Comparison of ENCODE assay signal across 29 cellular contexts in the genomic region with DNA sequence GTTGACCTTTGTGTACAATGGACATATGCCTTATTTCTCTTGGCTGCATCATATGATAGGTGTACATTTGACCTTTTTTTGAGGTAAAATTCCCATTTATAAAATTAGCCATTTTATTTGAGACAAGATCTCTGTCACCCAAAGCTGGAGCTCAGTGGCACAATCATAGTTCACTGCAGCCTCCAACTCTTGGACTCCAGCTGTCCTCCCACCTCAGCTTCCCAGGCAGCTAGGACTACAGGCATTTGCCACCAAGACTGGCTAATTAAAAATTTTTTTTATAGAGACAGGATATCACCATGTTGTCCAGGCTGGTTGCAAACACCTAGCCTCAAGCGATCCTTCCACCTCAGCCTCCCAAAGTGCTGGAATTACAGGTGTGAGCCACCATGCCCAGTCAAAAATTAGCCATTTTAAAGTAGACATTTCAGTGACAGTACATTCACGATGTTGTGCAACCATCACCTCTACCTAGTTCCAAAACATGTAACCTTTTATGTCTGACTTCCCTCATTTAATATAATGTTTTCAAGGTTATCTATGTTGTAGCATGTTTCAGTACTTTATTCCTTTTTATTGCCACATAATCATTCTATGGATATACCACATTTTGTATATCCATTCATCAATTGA.
"Had no signal": no experiment of that assay in that cellular context is flagged by ENCODE, and none has a peak within 500 bp of the region (broad histone marks: within the 10 kb centered on the region; RNA-seq: fewer than 3 reads in every experiment).

No MANE protein-coding gene starts in this region.

- H3K27ac ChIP-seq: brain microvascular endothelial cell, coronary artery, dorsolateral prefrontal cortex, VCaP had no signal

- H3K4me3 Mint-ChIP-seq: activated CD4-positive, alpha-beta memory T cell treated with anti-CD3 and anti-CD28 coated beads for 36 hours; activated CD8-positive, alpha-beta memory T cell treated with anti-CD3 and anti-CD28 coated beads, Interleukin-2, amount 10 ng/mL, durations not matched to agents 7 days and 5 days; activated CD8-positive, alpha-beta T cell treated with anti-CD3 and anti-CD28 coated beads, Interleukin-2, amount 10 ng/mL, durations not matched to agents 7 days and 5 days; activated naive CD4-positive, alpha-beta T cell treated with anti-CD3 and anti-CD28 coated beads for 36 hours; activated naive CD8-positive, alpha-beta T cell; activated T-helper 1 cell treated with anti-CD3 and anti-CD28 coated beads, Interleukin-12 subunit alpha, Interleukin-12 subunit beta, Interleukin-2, Interleukin-4 antibody, amounts not matched to agents 30 ng/mL and 10 ng/mL and 1 ng/mL, durations not matched to agents 14 hours and 24 hours and 36 hours; central memory CD8-positive, alpha-beta T cell; dendritic cell treated with granulocyte-macrophage colony-stimulating factor and Interleukin-4, amounts not matched to agents 40 ng/mL and 50 ng/mL, for 4 days; endodermal cell; WTC11 had no signal

- H3K27ac Mint-ChIP-seq: activated CD4-positive, alpha-beta memory T cell treated with anti-CD3 and anti-CD28 coated beads for 36 hours; activated CD8-positive, alpha-beta memory T cell treated with anti-CD3 and anti-CD28 coated beads, Interleukin-2, amount 10 ng/mL, durations not matched to agents 7 days and 5 days; activated CD8-positive, alpha-beta T cell treated with anti-CD3 and anti-CD28 coated beads, Interleukin-2, amount 10 ng/mL, durations not matched to agents 7 days and 5 days; activated naive CD4-positive, alpha-beta T cell treated with anti-CD3 and anti-CD28 coated beads for 36 hours; activated naive CD8-positive, alpha-beta T cell; activated T-helper 1 cell treated with anti-CD3 and anti-CD28 coated beads, Interleukin-12 subunit alpha, Interleukin-12 subunit beta, Interleukin-2, Interleukin-4 antibody, amounts not matched to agents 30 ng/mL and 10 ng/mL and 1 ng/mL, durations not matched to agents 14 hours and 24 hours and 36 hours; activated T-helper 2 cell treated with anti-CD3 and anti-CD28 coated beads, Interferon-gamma antibody, Interleukin-2, Interleukin-4, amounts not matched to agents 10 μg/mL and 5 μg/mL and 100 μg/mL, durations not matched to agents 14 hours and 24 hours and 36 hours; dendritic cell treated with granulocyte-macrophage colony-stimulating factor and Interleukin-4, amounts not matched to agents 40 ng/mL and 50 ng/mL, for 4 days; endodermal cell; WTC11 had no signal

- H3K36me3 ChIP-seq: brain microvascular endothelial cell had no signal

- H3K4me3 ChIP-seq: coronary artery, dorsolateral prefrontal cortex had no signal

- ATAC-seq: activated CD8-positive, alpha-beta memory T cell treated with anti-CD3 and anti-CD28 coated beads, Interleukin-2, amount 10 ng/mL, durations not matched to agents 7 days and 5 days; activated CD8-positive, alpha-beta T cell treated with anti-CD3 and anti-CD28 coated beads, Interleukin-2, amount 10 ng/mL, durations not matched to agents 7 days and 5 days; esophagus mucosa; WTC11 had no signal

- H3K27me3 ChIP-seq: brain microvascular endothelial cell, dorsolateral prefrontal cortex had no signal

- H3K27me3 Mint-ChIP-seq: activated CD4-positive, alpha-beta memory T cell treated with anti-CD3 and anti-CD28 coated beads for 36 hours; activated CD8-positive, alpha-beta memory T cell treated with anti-CD3 and anti-CD28 coated beads, Interleukin-2, amount 10 ng/mL, durations not matched to agents 7 days and 5 days; activated naive CD8-positive, alpha-beta T cell; central memory CD8-positive, alpha-beta T cell; dendritic cell treated with granulocyte-macrophage colony-stimulating factor and Interleukin-4, amounts not matched to agents 40 ng/mL and 50 ng/mL, for 4 days had no signal

- DNase-seq: activated CD4-positive, alpha-beta memory T cell treated with anti-CD3 and anti-CD28 coated beads for 36 hours; activated CD4-positive, alpha-beta T cell treated with anti-CD3 and anti-CD28 coated beads for 1 hour; activated CD4-positive, alpha-beta T cell treated with anti-CD3 and anti-CD28 coated beads for 4 hours; activated CD4-positive, alpha-beta T cell treated with anti-CD3 and anti-CD28 coated beads, Interleukin-2, amount 50 U/mL, for 1 hour; activated CD8-positive, alpha-beta memory T cell treated with anti-CD3 and anti-CD28 coated beads, Interleukin-2, amount 10 ng/mL, durations not matched to agents 7 days and 5 days; activated CD8-positive, alpha-beta memory T cell treated with anti-CD3 and anti-CD28 coated beads, Interleukin-2, amount 50 U/mL, for 4 hours; activated CD8-positive, alpha-beta T cell treated with anti-CD3 and anti-CD28 coated beads, Interleukin-2, amount 10 ng/mL, durations not matched to agents 7 days and 5 days; activated effector memory CD4-positive, alpha-beta T cell treated with anti-CD3 and anti-CD28 coated beads, Interleukin-2, amount 50 U/mL, for 16 hours; activated naive CD4-positive, alpha-beta T cell treated with anti-CD3 and anti-CD28 coated beads for 36 hours; activated T-cell treated with anti-CD3 and anti-CD28 coated beads, Interleukin-2, amount 50 U/mL, for 1 hour; activated T-cell treated with anti-CD3 and anti-CD28 coated beads, Interleukin-2, amount 50 U/mL, for 48 hours; amniotic stem cell; anterior cingulate cortex; brain microvascular endothelial cell; dorsolateral prefrontal cortex; effector memory CD4-positive, alpha-beta T cell; endodermal cell; foreskin fibroblast; head of caudate nucleus; T-helper 2 cell had no signal

- H3K9me3 Mint-ChIP-seq: activated CD4-positive, alpha-beta memory T cell treated with anti-CD3 and anti-CD28 coated beads for 36 hours; activated naive CD4-positive, alpha-beta T cell treated with anti-CD3 and anti-CD28 coated beads for 36 hours; activated T-helper 1 cell treated with anti-CD3 and anti-CD28 coated beads, Interleukin-12 subunit alpha, Interleukin-12 subunit beta, Interleukin-2, Interleukin-4 antibody, amounts not matched to agents 30 ng/mL and 10 ng/mL and 1 ng/mL, durations not matched to agents 14 hours and 24 hours and 36 hours; activated T-helper 2 cell treated with anti-CD3 and anti-CD28 coated beads, Interferon-gamma antibody, Interleukin-2, Interleukin-4, amounts not matched to agents 10 μg/mL and 5 μg/mL and 100 μg/mL, durations not matched to agents 14 hours and 24 hours and 36 hours; central memory CD8-positive, alpha-beta T cell; dendritic cell treated with granulocyte-macrophage colony-stimulating factor and Interleukin-4, amounts not matched to agents 40 ng/mL and 50 ng/mL, for 4 days had no signal
